16 cellular contexts compared by ENCODE assay signal in the genomic region with DNA sequence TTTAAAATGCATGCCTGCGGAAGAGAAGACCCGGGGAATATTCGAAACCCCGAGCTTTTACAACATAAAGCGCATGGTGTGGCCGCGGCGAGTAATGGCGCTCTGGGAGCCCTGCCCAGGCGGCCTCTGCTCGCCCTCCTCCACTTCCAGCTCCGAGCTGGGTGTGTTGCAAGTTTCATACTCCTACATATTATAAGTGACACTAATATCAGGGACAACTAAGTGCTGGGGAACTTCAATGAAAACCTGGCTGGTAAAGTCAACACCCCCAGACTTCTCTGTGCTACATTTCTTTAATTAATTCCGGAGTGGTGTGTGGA. TPM values are rescaled to one million over a fixed set of nuclear protein-coding genes. Genes with fewer than 3 reads are reported as not detected.
DNase-seq lines count a peak whose midpoint lies in the region; ATAC-seq and TF ChIP-seq lines count a peak whose summit lies in the region.
"Had no signal": no experiment of that assay in that cellular context is flagged by ENCODE, and none has a peak within 500 bp of the region (broad histone marks: within the 10 kb centered on the region; RNA-seq: fewer than 3 reads in every experiment).

No MANE protein-coding gene starts in this region.

- H3K27me3 ChIP-seq in HUES64 (ENCODE audit: insufficient read depth, low read length) (peaks cover 100% of the 10 kb centered on the region), esophagus muscularis mucosa (peaks cover 0 to 100% (median 68%) of the 10 kb centered on the region in 4 donors)
- H3K27me3 ChIP-seq in naive thymus-derived CD4-positive, alpha-beta T cell (ENCODE audit: control insufficient read depth in 2 of 2, insufficient read depth in 2 of 2, low read length in 2 of 2): peaks cover 0 to 29% of the 10 kb centered on the region in 2 donors

- TF ChIP-seq CTCF in epithelial cell of proximal tubule (conservative IDR thresholded peaks at IDR 0.05; ENCODE audit: low read depth, low read length) (no peak), esophagus muscularis mucosa (IDR thresholded peaks at IDR 0.05) (no peak)

- no peak for ATAC-seq in naive thymus-derived CD4-positive, alpha-beta T cell
- ATAC-seq: body of pancreas, T-helper 17 cell had no signal

- no peak for DNase-seq in epithelial cell of proximal tubule (ENCODE audit: low read depth)
- DNase-seq in naive thymus-derived CD4-positive, alpha-beta T cell: no peak
- DNase-seq in esophagus muscularis mucosa (ENCODE audit: extremely low spot score): no peak
- no peak for DNase-seq in stimulated activated CD8-positive, alpha-beta memory T cell treated with anti-CD3 and anti-CD28 coated beads, Interleukin-4, amount 100 ng/mL, for 48 hours
- no peak for DNase-seq in iPS-NIHi7 (ENCODE audit: extremely low spot score)
- no peak for DNase-seq in putamen (ENCODE audit: low spot score)
- DNase-seq: activated CD4-positive, alpha-beta T cell treated with anti-CD3 and anti-CD28 coated beads for 48 hours; HCEC 1CT; hypothalamus; NCI-H1105 treated with DMSO at 0.1 percent for 48 hours; NCI-H446 treated with DMSO at 0.1 percent for 48 hours; T-helper 17 cell had no signal

- peaks cover 4 to 40% (median 34%) of the 10 kb centered on the region in 7 donors for H3K4me1 Mint-ChIP-seq in naive thymus-derived CD4-positive, alpha-beta T cell

- H3K4me1 ChIP-seq in ES-I3 (ENCODE audit: insufficient read depth, low read length) (peaks cover 3% of the 10 kb centered on the region; the same call in 1 of the 2 replicates), HUES64 (ENCODE audit: insufficient read depth, low read length) (peaks cover 31% of the 10 kb centered on the region), esophagus muscularis mucosa (peaks cover 26 to 52% (median 49%) of the 10 kb centered on the region in 4 donors)
- H3K4me1 ChIP-seq in naive thymus-derived CD4-positive, alpha-beta T cell (ENCODE audit: control insufficient read depth in 2 of 2, insufficient read depth in 2 of 2, low read length in 2 of 2): peaks cover 0 to 27% of the 10 kb centered on the region in 2 donors

- POLR2A ChIA-PET in naive thymus-derived CD4-positive, alpha-beta T cell (lab: Charles Lee): no interaction called here

- WGBS in HUES64: under 1% methylated on average over 12 of the region's 13 CpGs
- WGBS in esophagus muscularis mucosa: 6% methylated on average over 13 of the region's 13 CpGs

- H3K27me3 Mint-ChIP-seq in naive thymus-derived CD4-positive, alpha-beta T cell: peaks cover 80 to 88% (median 84%) of the 10 kb centered on the region in 5 donors

- H3K9me3 Mint-ChIP-seq in naive thymus-derived CD4-positive, alpha-beta T cell: peaks cover 0 to 6% (median 0%) of the 10 kb centered on the region in 11 donors

- no peak overlapping the region for H3K27ac ChIP-seq in HUES64 (ENCODE audit: low read depth, low read length)
- no peak overlapping the region for H3K27ac ChIP-seq in naive thymus-derived CD4-positive, alpha-beta T cell (ENCODE audit: low read depth, low read length)
- H3K27ac ChIP-seq in esophagus muscularis mucosa (replicated peaks in 1 of 4): no peak overlapping the region
- H3K27ac ChIP-seq: BLaER1, body of pancreas had no signal

- no peaks in the 10 kb centered on the region for H3K9me3 ChIP-seq in ES-I3 (ENCODE audit: control insufficient read depth, insufficient read depth, low read length)
- H3K9me3 ChIP-seq in HUES64 (ENCODE audit: insufficient read depth, low read depth, low read length): no peaks in the 10 kb centered on the region
- H3K9me3 ChIP-seq in naive thymus-derived CD4-positive, alpha-beta T cell (ENCODE audit: control insufficient read depth in 2 of 3, low read length in 3 of 3): no peaks in the 10 kb centered on the region
- no peaks in the 10 kb centered on the region for H3K9me3 ChIP-seq in esophagus muscularis mucosa
- H3K9me3 ChIP-seq: body of pancreas had no signal

- TF ChIP-seq EP300 in esophagus muscularis mucosa (IDR thresholded peaks at IDR 0.05): no peak

- intact Hi-C loops in naive thymus-derived CD4-positive, alpha-beta T cell (cut with micrococcal nuclease): no loop called here
- intact Hi-C loops in esophagus muscularis mucosa (cut with DNase I): no loop called here

- H3K27ac Mint-ChIP-seq in naive thymus-derived CD4-positive, alpha-beta T cell: no peak overlapping the region
- H3K27ac Mint-ChIP-seq: T-helper 17 cell had no signal

- H3K9ac ChIP-seq in ES-I3 (ENCODE audit: low read depth, low read length) (peak overlapping the region; percentile 62; the same call in 1 of the 2 replicates), HUES64 (ENCODE audit: low read depth, low read length) (no peak overlapping the region)
- H3K9ac ChIP-seq: BLaER1 had no signal

- CTCF ChIA-PET in naive thymus-derived CD4-positive, alpha-beta T cell (lab: Charles Lee): no interaction called here

- peak overlapping the region in 6 of 10 donors; percentile 8 to 79 (median 40) for H3K4me3 Mint-ChIP-seq in naive thymus-derived CD4-positive, alpha-beta T cell
- H3K4me3 Mint-ChIP-seq: T-helper 17 cell had no signal

- H3K36me3 Mint-ChIP-seq in naive thymus-derived CD4-positive, alpha-beta T cell: peaks cover 0 to 1% (median 0%) of the 10 kb centered on the region in 5 donors

- H3K36me3 ChIP-seq in ES-I3 (ENCODE audit: insufficient read depth, low read length) (no peaks in the 10 kb centered on the region), HUES64 (ENCODE audit: insufficient read depth, low read length) (no peaks in the 10 kb centered on the region), esophagus muscularis mucosa (no peaks in the 10 kb centered on the region)
- no peaks in the 10 kb centered on the region for H3K36me3 ChIP-seq in naive thymus-derived CD4-positive, alpha-beta T cell (ENCODE audit: control insufficient read depth in 2 of 3, insufficient read depth in 3 of 3, low read length in 3 of 3)
- H3K36me3 ChIP-seq: BLaER1 had no signal

- H3K4me3 ChIP-seq in HUES64 (ENCODE audit: low read length) (peak overlapping the region; percentile 46), epithelial cell of proximal tubule (ENCODE audit: low read depth, low read length) (peak overlapping the region; percentile 55), esophagus muscularis mucosa (no peak overlapping the region)
- H3K4me3 ChIP-seq in naive thymus-derived CD4-positive, alpha-beta T cell (ENCODE audit: low read length): no peak overlapping the region
- H3K4me3 ChIP-seq: BLaER1, body of pancreas had no signal

- no peak for TF ChIP-seq POLR2A in esophagus muscularis mucosa (IDR thresholded peaks at IDR 0.05; ENCODE audit: low read depth)

RNA-seq across cellular contexts. Expression of a gene that starts 11.8 kb away (rescaled TPM):
- 0.10 TPM for polyA plus RNA-seq in HUES64 (2013, experiment 1 of 2)
- polyA plus RNA-seq in HUES64 (2013, experiment 2 of 2): not detected
- total RNA-seq in epithelial cell of proximal tubule: 22.3 and 23.2 TPM in 2 replicates
- total RNA-seq in naive thymus-derived CD4-positive, alpha-beta T cell: under 1 TPM in 1 of 5 experiments, not detected in 4; 0.12 TPM
- polyA plus RNA-seq in naive thymus-derived CD4-positive, alpha-beta T cell: not detected
- total RNA-seq in esophagus muscularis mucosa: under 1 TPM in 1 of 4 donors, not detected in 3; 0.42 TPM
- total RNA-seq: T-helper 17 cell had no signal

Comparison
In these comparisons a context has a peak if more than half of its experiments do, and no peak if none do; other contexts are left out.
1. H3K4me3 ChIP-seq: peak in HUES64 (single experiment) and epithelial cell of proximal tubule (single experiment); none in naive thymus-derived CD4-positive, alpha-beta T cell (single experiment) and esophagus muscularis mucosa (0 of 4).
2. RNA of a gene that starts 11.8 kb away (total RNA-seq): 22.3 to 23.2 TPM in epithelial cell of proximal tubule; 0.42 TPM in esophagus muscularis mucosa and 0.12 TPM in naive thymus-derived CD4-positive, alpha-beta T cell; every median in the first group is over 10 times any median in the second.